ENCODE assay signal across 16 cellular contexts in the genomic region with DNA sequence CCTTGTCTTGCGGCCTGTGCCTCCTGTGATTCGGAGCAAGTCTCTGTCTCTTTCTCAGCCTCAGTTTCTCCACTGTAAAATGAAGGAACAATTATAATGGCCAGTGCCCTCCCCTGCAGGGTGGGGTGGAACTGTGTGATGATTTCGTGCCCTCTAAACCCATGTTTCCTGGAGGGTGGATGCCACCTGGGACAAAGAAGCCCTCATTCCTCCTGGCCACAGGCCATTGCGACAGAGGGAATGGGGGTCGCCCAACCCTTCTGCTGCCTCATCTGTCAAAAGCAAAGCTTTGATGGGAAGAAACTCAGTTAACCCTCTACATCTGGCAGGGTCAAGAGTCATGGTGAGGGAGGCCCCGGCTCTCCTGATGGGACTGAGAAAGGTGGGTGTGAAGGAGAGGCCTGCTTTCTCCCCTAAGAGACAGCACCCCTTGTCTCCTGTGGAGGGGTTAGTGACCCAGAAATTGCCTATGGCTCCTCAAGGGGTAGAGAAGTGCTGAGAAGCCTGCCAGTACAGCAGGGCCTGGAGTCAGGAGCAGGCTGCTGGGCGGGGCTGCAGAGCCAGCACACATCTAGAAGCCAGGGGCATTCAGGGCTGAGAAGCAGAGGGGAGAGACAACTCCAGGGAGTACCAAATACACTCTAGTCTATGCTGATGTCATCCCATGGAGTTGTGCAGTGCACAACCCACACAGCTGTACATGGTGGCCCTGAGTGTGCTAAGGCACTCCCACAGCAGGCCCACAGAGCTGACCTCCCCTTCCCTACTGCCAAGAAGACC.
DNase-seq lines count a peak whose midpoint lies in the region; ATAC-seq and TF ChIP-seq lines count a peak whose summit lies in the region.
"Had no signal": no experiment of that assay in that cellular context is flagged by ENCODE, and none has a peak within 500 bp of the region (broad histone marks: within the 10 kb centered on the region; RNA-seq: fewer than 3 reads in every experiment).

No MANE protein-coding gene starts in this region.

- TF ChIP-seq CTCF in Panc1 (IDR thresholded peaks at IDR 0.05) (no peak), foreskin keratinocyte (conservative IDR thresholded peaks at IDR 0.05) (no peak)

- peaks cover 2% of the 10 kb centered on the region for H3K79me1 ChIP-seq in trophoblast cell (ENCODE audit: low read length)

- DNase-seq in DMS 273 treated with DMSO at 0.1 percent for 48 hours (lab: John Stamatoyannopoulos, UW) (peak; percentile 24), Panc1 (ENCODE audit: low read depth, low spot score) (no peak), foreskin keratinocyte (no peak), trophoblast cell (no peak), NCI-H2196 treated with DMSO at 0.1 percent for 48 hours (lab: John Stamatoyannopoulos, UW; ENCODE audit: unreplicated experiment) (no peak), NCI-H146 (lab: John Stamatoyannopoulos, UW) (no peak)
- DNase-seq: activated CD4-positive, alpha-beta T cell treated with anti-CD3 and anti-CD28 coated beads, Interleukin-2, amount 10 ng/mL, durations not matched to agents 24 days and 14 days; activated T-cell treated with anti-CD3 and anti-CD28 coated beads, Interleukin-2, amount 50 U/mL, for 72 hours; anterior cingulate cortex; DMS79; NCI-H187 treated with DMSO at 0.1 percent for 48 hours; NCI-H524 treated with DMSO at 0.1 percent for 48 hours had no signal

- CTCF ChIA-PET in Panc1 (lab: Charles Lee), result no interaction called here

- H3K9me3 ChIP-seq in Panc1 (ENCODE audit: control insufficient read depth, insufficient read depth, low read depth, low read length) (no peaks in the 10 kb centered on the region), trophoblast cell (ENCODE audit: insufficient read depth, low read depth, low read length) (no peaks in the 10 kb centered on the region)
- H3K9me3 ChIP-seq: pancreas, suprapubic skin had no signal

- no CpG with 5 or more reads among the region's 7 CpGs for WGBS in trophoblast cell (ENCODE audit: extremely low coverage, insufficient coverage, insufficient read length)

- no peak overlapping the region for H2AK5ac ChIP-seq in trophoblast cell (ENCODE audit: low read length)

- ATAC-seq in Panc1 (0 out of 2 replicates have a peak, but pooled peaks have one; percentile 20), foreskin keratinocyte (peak; percentile 26), GM18517 (IDR thresholded peaks at IDR 0.05; ENCODE audit: unreplicated experiment) (no peak), GM19463 (IDR thresholded peaks at IDR 0.05; ENCODE audit: unreplicated experiment) (no peak)
- ATAC-seq: activated T-cell treated with anti-CD3 and anti-CD28 coated beads, Interleukin-2, amount 50 U/mL, for 72 hours had no signal

- H3K4me1 ChIP-seq in Panc1 (ENCODE audit: control insufficient read depth, insufficient read depth, low read length), result peaks cover 15% of the 10 kb centered on the region
- peaks cover 13% of the 10 kb centered on the region for H3K4me1 ChIP-seq in foreskin keratinocyte
- H3K4me1 ChIP-seq in trophoblast cell (ENCODE audit: control insufficient read depth in 1 of 2, insufficient read depth in 2 of 2, low read length in 2 of 2), result peaks cover 13 to 14% of the 10 kb centered on the region in 2 experiments
- H3K4me1 ChIP-seq: pancreas had no signal

- in situ Hi-C loops in Panc1 (cut with HindIII; ENCODE audit: low pct_unique_long_range_greater_than_20kb, low sequenced_read_pairs), result no loop called here

- no peak overlapping the region for H2BK5ac ChIP-seq in trophoblast cell (ENCODE audit: low read depth, low read length, poor library complexity)

- no peaks in the 10 kb centered on the region for H3K79me2 ChIP-seq in trophoblast cell (ENCODE audit: control insufficient read depth, insufficient read depth, low read length, poor library complexity)

- intact Hi-C loops in Panc1 (cut with micrococcal nuclease; ENCODE audit: unreplicated experiment), result no loop called here

- H3K4me2 ChIP-seq in trophoblast cell (ENCODE audit: low read length), result peak overlapping the region; percentile 16

- peak overlapping the region; percentile 14 for H2BK120ac ChIP-seq in trophoblast cell (ENCODE audit: insufficient read depth, low read length, poor library complexity)

- no peak overlapping the region for H3K9ac ChIP-seq in trophoblast cell (ENCODE audit: low read length)

- H3K27ac ChIP-seq in Panc1 (ENCODE audit: low read length), result peak overlapping the region; percentile 39; the same call in 1 of the 2 replicates
- H3K27ac ChIP-seq in foreskin keratinocyte, result no peak overlapping the region
- H3K27ac ChIP-seq in trophoblast cell (ENCODE audit: low read depth, low read length), result peak overlapping the region; percentile 7
- H3K27ac ChIP-seq: suprapubic skin had no signal

- no peak overlapping the region for H4K12ac ChIP-seq in trophoblast cell (ENCODE audit: low read depth, low read length)

- H3K18ac ChIP-seq in trophoblast cell (ENCODE audit: low read length), result no peak overlapping the region

- POLR2A ChIA-PET in Panc1 (lab: Charles Lee), result no interaction called here

- no peak overlapping the region for H4K8ac ChIP-seq in trophoblast cell (ENCODE audit: low read depth, low read length)

- peak overlapping the region; percentile 11 for H3K14ac ChIP-seq in trophoblast cell (ENCODE audit: low read length)

- H3K27me3 ChIP-seq in Panc1 (ENCODE audit: control insufficient read depth, insufficient read depth, low read length) (no peaks in the 10 kb centered on the region), foreskin keratinocyte (no peaks in the 10 kb centered on the region), trophoblast cell (ENCODE audit: insufficient read depth, low read length) (no peaks in the 10 kb centered on the region)
- H3K27me3 ChIP-seq: pancreas, suprapubic skin had no signal

- no peak overlapping the region for H3K23ac ChIP-seq in trophoblast cell (ENCODE audit: low read length)

- H2AFZ ChIP-seq in trophoblast cell (ENCODE audit: insufficient read depth, low read length, poor library complexity), result no peak overlapping the region

- H3K36me3 ChIP-seq in Panc1 (ENCODE audit: control insufficient read depth, insufficient read depth, low read length), result no peaks in the 10 kb centered on the region
- H3K36me3 ChIP-seq in trophoblast cell (ENCODE audit: control insufficient read depth in 1 of 2, insufficient read depth in 2 of 2, low read length in 2 of 2), result no peaks in the 10 kb centered on the region
- H3K36me3 ChIP-seq: pancreas, suprapubic skin had no signal

- BruUV-seq in Panc1 (replicated peaks; lab: Mats Ljungman, UMichigan), result no TSS peak

- peak overlapping the region; percentile 7 for H2BK12ac ChIP-seq in trophoblast cell (ENCODE audit: low read length)

- H4K91ac ChIP-seq in trophoblast cell (ENCODE audit: low read depth, low read length), result peak overlapping the region; percentile 6

- H3K4me3 ChIP-seq in Panc1 (ENCODE audit: low read depth in 2 of 2, low read length in 2 of 2) (no peak overlapping the region), trophoblast cell (ENCODE audit: low read depth, low read length) (no peak overlapping the region)
- H3K4me3 ChIP-seq: pancreas, suprapubic skin had no signal

- H3K4ac ChIP-seq in trophoblast cell (ENCODE audit: low read depth, low read length), result no peak overlapping the region

Comparison
In these comparisons a context has a peak if more than half of its experiments do, and no peak if none do; other contexts are left out.
1. ATAC-seq: peak in Panc1 (single experiment) and foreskin keratinocyte (single experiment); none in GM18517 (single experiment) and GM19463 (single experiment).